38 cellular contexts compared by ENCODE assay signal in the genomic region with DNA sequence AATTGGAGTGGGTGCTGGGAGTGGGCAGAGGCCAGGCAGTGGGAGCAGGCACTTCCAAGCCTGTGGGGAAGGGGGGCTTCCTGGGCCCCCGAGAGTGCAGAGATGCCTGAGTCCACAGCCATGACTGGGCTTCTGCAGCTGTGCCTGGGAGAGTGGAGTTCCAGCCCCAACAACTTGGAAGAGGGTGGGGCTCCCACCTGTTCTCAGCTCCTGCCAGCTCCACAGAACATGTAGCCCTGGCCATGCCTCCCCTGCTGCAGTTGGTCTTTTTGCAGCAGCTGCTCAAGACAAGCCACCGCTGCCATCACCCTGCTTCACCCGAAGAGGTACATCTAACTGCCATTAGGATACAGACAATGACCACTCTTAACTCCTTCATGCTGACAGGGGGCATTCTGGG.
"Had no signal": no experiment of that assay in that cellular context is flagged by ENCODE, and none has a peak within 500 bp of the region (broad histone marks: within the 10 kb centered on the region; RNA-seq: fewer than 3 reads in every experiment).

No MANE protein-coding gene starts in this region.

- H3K27me3 ChIP-seq: ascending aorta, cardiac muscle cell had no signal

- H3K36me3 ChIP-seq: ascending aorta, cardiac muscle cell had no signal

- H3K36me3 Mint-ChIP-seq: activated CD4-positive, alpha-beta memory T cell treated with anti-CD3 and anti-CD28 coated beads for 36 hours; activated naive CD4-positive, alpha-beta T cell treated with anti-CD3 and anti-CD28 coated beads, Interleukin-2, amount 10 ng/mL, durations not matched to agents 7 days and 5 days; activated naive CD4-positive, alpha-beta T cell treated with anti-CD3 and anti-CD28 coated beads, Interleukin-2, amount 50 U/mL, for 24 hours; activated naive CD8-positive, alpha-beta T cell; activated naive CD8-positive, alpha-beta T cell treated with anti-CD3 and anti-CD28 coated beads, Interleukin-2, amount 10 ng/mL, durations not matched to agents 7 days and 5 days; brain had no signal

- H3K4me1 Mint-ChIP-seq: activated B cell treated with CpG ODN at 0.5 μM for 24 hours; activated CD4-positive, alpha-beta T cell treated with anti-CD3 and anti-CD28 coated beads, Interleukin-2, amount 10 ng/mL, durations not matched to agents 24 days and 14 days; activated naive CD4-positive, alpha-beta T cell treated with anti-CD3 and anti-CD28 coated beads, Interleukin-2, amount 10 ng/mL, durations not matched to agents 7 days and 5 days; activated naive CD4-positive, alpha-beta T cell treated with anti-CD3 and anti-CD28 coated beads, Interleukin-2, amount 50 U/mL, for 24 hours; activated naive CD8-positive, alpha-beta T cell treated with anti-CD3 and anti-CD28 coated beads, Interleukin-2, amount 10 ng/mL, durations not matched to agents 7 days and 5 days; activated naive CD8-positive, alpha-beta T cell treated with anti-CD3 and anti-CD28 coated beads, Interleukin-2, amount 50 U/mL, for 24 hours; activated T-helper 17 cell treated with anti-CD3 and anti-CD28 coated beads, Interleukin-2, amount 50 U/mL, for 72 hours; brain; central memory CD8-positive, alpha-beta T cell had no signal

- H3K27me3 Mint-ChIP-seq: activated B cell treated with CpG ODN at 0.5 μM for 24 hours; activated CD4-positive, alpha-beta memory T cell treated with anti-CD3 and anti-CD28 coated beads for 36 hours; activated CD4-positive, alpha-beta T cell treated with anti-CD3 and anti-CD28 coated beads, Interleukin-2, amount 10 ng/mL, durations not matched to agents 24 days and 14 days; activated CD8-positive, alpha-beta T cell treated with anti-CD3 and anti-CD28 coated beads for 36 hours; activated naive CD4-positive, alpha-beta T cell treated with anti-CD3 and anti-CD28 coated beads, Interleukin-2, amount 10 ng/mL, durations not matched to agents 7 days and 5 days; activated naive CD4-positive, alpha-beta T cell treated with anti-CD3 and anti-CD28 coated beads, Interleukin-2, amount 50 U/mL, for 24 hours; activated naive CD8-positive, alpha-beta T cell; activated naive CD8-positive, alpha-beta T cell treated with anti-CD3 and anti-CD28 coated beads, Interleukin-2, amount 10 ng/mL, durations not matched to agents 7 days and 5 days; activated naive CD8-positive, alpha-beta T cell treated with anti-CD3 and anti-CD28 coated beads, Interleukin-2, amount 50 U/mL, for 24 hours; activated T-helper 17 cell treated with anti-CD3 and anti-CD28 coated beads, Interleukin-2, amount 50 U/mL, for 72 hours; central memory CD8-positive, alpha-beta T cell had no signal

- H3K27ac ChIP-seq: ascending aorta, cardiac muscle cell, VCaP had no signal

- ATAC-seq: activated CD8-positive, alpha-beta T cell treated with anti-CD3 and anti-CD28 coated beads for 36 hours; activated naive CD8-positive, alpha-beta T cell treated with anti-CD3 and anti-CD28 coated beads, Interleukin-2, amount 50 U/mL, for 24 hours; activated T-cell treated with anti-CD3 and anti-CD28 coated beads, Interleukin-2, amount 50 U/mL, for 4 hours; activated T-cell treated with anti-CD3 and anti-CD28 coated beads, Interleukin-2, amount 50 U/mL, for 72 hours; activated T-helper 17 cell treated with anti-CD3 and anti-CD28 coated beads, Interleukin-2, amount 50 U/mL, for 72 hours had no signal

- H3K4me3 ChIP-seq: ascending aorta, cardiac muscle cell had no signal

- H3K4me1 ChIP-seq: ascending aorta had no signal

- H3K9me3 ChIP-seq: ascending aorta had no signal

- H3K4me3 Mint-ChIP-seq: activated B cell treated with CpG ODN at 0.5 μM for 24 hours; activated CD4-positive, alpha-beta memory T cell treated with anti-CD3 and anti-CD28 coated beads for 36 hours; activated CD4-positive, alpha-beta T cell treated with anti-CD3 and anti-CD28 coated beads, Interleukin-2, amount 10 ng/mL, durations not matched to agents 24 days and 14 days; activated CD8-positive, alpha-beta T cell treated with anti-CD3 and anti-CD28 coated beads for 36 hours; activated naive CD4-positive, alpha-beta T cell treated with anti-CD3 and anti-CD28 coated beads, Interleukin-2, amount 10 ng/mL, durations not matched to agents 7 days and 5 days; activated naive CD4-positive, alpha-beta T cell treated with anti-CD3 and anti-CD28 coated beads, Interleukin-2, amount 50 U/mL, for 24 hours; activated naive CD8-positive, alpha-beta T cell; activated naive CD8-positive, alpha-beta T cell treated with anti-CD3 and anti-CD28 coated beads, Interleukin-2, amount 10 ng/mL, durations not matched to agents 7 days and 5 days; activated naive CD8-positive, alpha-beta T cell treated with anti-CD3 and anti-CD28 coated beads, Interleukin-2, amount 50 U/mL, for 24 hours; activated T-cell treated with anti-CD3 and anti-CD28 coated beads, Interleukin-2, amount 50 U/mL, for 4 hours; activated T-cell treated with anti-CD3 and anti-CD28 coated beads, Interleukin-2, amount 50 U/mL, for 72 hours; activated T-helper 1 cell treated with anti-CD3 and anti-CD28 coated beads, Interleukin-12 subunit alpha, Interleukin-12 subunit beta, Interleukin-2, Interleukin-4 antibody, amounts not matched to agents 30 ng/mL and 10 ng/mL and 1 ng/mL, durations not matched to agents 14 hours and 24 hours and 36 hours; activated T-helper 17 cell treated with anti-CD3 and anti-CD28 coated beads, Interleukin-2, amount 50 U/mL, for 72 hours; brain; central memory CD8-positive, alpha-beta T cell; T-helper 1 cell treated with Interleukin-12 subunit alpha and Interleukin-12 subunit beta and Interleukin-4 antibody, amounts not matched to agents 30 μg/mL and 1 μg/mL, for 36 hours; T-helper 2 cell treated with Interferon-gamma antibody and Interleukin-4, amounts not matched to agents 5 μg/mL and 100 μg/mL, for 36 hours had no signal

- FAIRE-seq: bronchial epithelial cell, TTC549 had no signal

- DNase-seq: activated B cell treated with CpG ODN at 0.5 μM for 24 hours; activated CD4-positive, alpha-beta memory T cell treated with anti-CD3 and anti-CD28 coated beads for 36 hours; activated CD4-positive, alpha-beta T cell treated with anti-CD3 and anti-CD28 coated beads for 4 hours; activated CD4-positive, alpha-beta T cell treated with anti-CD3 and anti-CD28 coated beads, Interleukin-2, amount 10 ng/mL, durations not matched to agents 24 days and 14 days; activated CD4-positive, alpha-beta T cell treated with anti-CD3 and anti-CD28 coated beads, Interleukin-2, amount 50 U/mL, for 1 hour; activated CD4-positive, alpha-beta T cell treated with anti-CD3 and anti-CD28 coated beads, Interleukin-2, amount 50 U/mL, for 4 hours; activated CD4-positive, CD25-positive, alpha-beta regulatory T cell treated with anti-CD3 and anti-CD28 coated beads, Interleukin-2, amount 50 U/mL, for 72 hours; activated CD8-positive, alpha-beta memory T cell treated with anti-CD3 and anti-CD28 coated beads, Interleukin-2, amount 50 U/mL, for 4 hours; activated CD8-positive, alpha-beta T cell treated with anti-CD3 and anti-CD28 coated beads for 36 hours; activated effector memory CD4-positive, alpha-beta T cell treated with anti-CD3 and anti-CD28 coated beads, Interleukin-2, amount 50 U/mL, for 16 hours; activated naive CD4-positive, alpha-beta T cell; activated naive CD4-positive, alpha-beta T cell treated with anti-CD3 and anti-CD28 coated beads, Interleukin-2, amount 10 ng/mL, durations not matched to agents 7 days and 5 days; activated naive CD8-positive, alpha-beta T cell treated with anti-CD3 and anti-CD28 coated beads, Interleukin-2, amount 10 ng/mL, durations not matched to agents 7 days and 5 days; activated naive CD8-positive, alpha-beta T cell treated with anti-CD3 and anti-CD28 coated beads, Interleukin-2, amount 50 U/mL, for 24 hours; activated T-cell treated with anti-CD3 and anti-CD28 coated beads for 4 hours; activated T-cell treated with anti-CD3 and anti-CD28 coated beads, Interleukin-2, amount 50 U/mL, for 1 hour; activated T-cell treated with anti-CD3 and anti-CD28 coated beads, Interleukin-2, amount 50 U/mL, for 4 hours; activated T-cell treated with anti-CD3 and anti-CD28 coated beads, Interleukin-2, amount 50 U/mL, for 72 hours; amygdala; anterior cingulate cortex; caudate nucleus; cerebellar nuclear complex; T-helper 1 cell; T-helper 2 cell; T-helper 9 cell had no signal

- H3K27ac Mint-ChIP-seq: activated B cell treated with CpG ODN at 0.5 μM for 24 hours; activated CD4-positive, alpha-beta memory T cell treated with anti-CD3 and anti-CD28 coated beads for 36 hours; activated CD4-positive, alpha-beta T cell treated with anti-CD3 and anti-CD28 coated beads, Interleukin-2, amount 10 ng/mL, durations not matched to agents 24 days and 14 days; activated CD8-positive, alpha-beta T cell treated with anti-CD3 and anti-CD28 coated beads for 36 hours; activated naive CD4-positive, alpha-beta T cell treated with anti-CD3 and anti-CD28 coated beads, Interleukin-2, amount 10 ng/mL, durations not matched to agents 7 days and 5 days; activated naive CD4-positive, alpha-beta T cell treated with anti-CD3 and anti-CD28 coated beads, Interleukin-2, amount 50 U/mL, for 24 hours; activated naive CD8-positive, alpha-beta T cell; activated naive CD8-positive, alpha-beta T cell treated with anti-CD3 and anti-CD28 coated beads, Interleukin-2, amount 10 ng/mL, durations not matched to agents 7 days and 5 days; activated naive CD8-positive, alpha-beta T cell treated with anti-CD3 and anti-CD28 coated beads, Interleukin-2, amount 50 U/mL, for 24 hours; activated T-cell treated with anti-CD3 and anti-CD28 coated beads, Interleukin-2, amount 50 U/mL, for 72 hours; activated T-helper 1 cell treated with anti-CD3 and anti-CD28 coated beads, Interleukin-12 subunit alpha, Interleukin-12 subunit beta, Interleukin-2, Interleukin-4 antibody, amounts not matched to agents 30 ng/mL and 10 ng/mL and 1 ng/mL, durations not matched to agents 14 hours and 24 hours and 36 hours; activated T-helper 17 cell treated with anti-CD3 and anti-CD28 coated beads, Interleukin-2, amount 50 U/mL, for 72 hours; brain; T-helper 1 cell treated with Interleukin-12 subunit alpha and Interleukin-12 subunit beta and Interleukin-4 antibody, amounts not matched to agents 30 μg/mL and 1 μg/mL, for 36 hours; T-helper 2 cell treated with Interferon-gamma antibody and Interleukin-4, amounts not matched to agents 5 μg/mL and 100 μg/mL, for 36 hours had no signal
